8 cellular contexts compared by ENCODE assay signal in genomic region chr5:38193015-38193581, GRCh38.
DNase-seq lines count a peak whose midpoint lies in the region; ATAC-seq and TF ChIP-seq lines count a peak whose summit lies in the region.

No MANE protein-coding gene starts in this region.

- DNase-seq in AG09319 (ENCODE audit: extremely low read depth, low read depth) (peak; percentile 34), LNCaP clone FGC (ENCODE audit: low read depth) (peak; percentile 19), RPMI7951 (ENCODE audit: low read depth) (peak; percentile 54), foreskin fibroblast (peak; percentile 51 to 86), occipital lobe (lab: John Stamatoyannopoulos, UW) (peak; percentile 50), tibial artery (peak; percentile 52 to 75)
- peak; percentile 14 to 32 for DNase-seq in activated T-helper 1 cell treated with anti-CD3 and anti-CD28 coated beads, Interleukin-2, amount 50 U/mL, for 16 hours (ENCODE audit: low read depth in 1 of 2, low spot score in 1 of 2)

- H3K4me3 ChIP-seq in LNCaP clone FGC (ENCODE audit: low read depth, low read length) (no peak overlapping the region), foreskin fibroblast (ENCODE audit: low read depth in 1 of 2, low read length in 2 of 2) (no peak overlapping the region), tibial artery (no peak overlapping the region)

- no peaks in the 10 kb centered on the region for H3K9me3 ChIP-seq in tibial artery

- peaks cover 0 to 19% of the 10 kb centered on the region in 2 donors for H3K27me3 ChIP-seq in tibial artery

- TF ChIP-seq CTCF in AG09319 (IDR thresholded peaks at IDR 0.05; ENCODE audit: low read depth, low read length) (peak; percentile 95), LNCaP clone FGC (IDR thresholded peaks at IDR 0.05; ENCODE audit: control insufficient read depth, extremely low read depth, insufficient read depth) (peak; percentile 93), foreskin fibroblast (IDR thresholded peaks at IDR 0.05; ENCODE audit: low read depth, low read length) (peak; percentile 79), tibial artery (IDR thresholded peaks at IDR 0.05) (peak; percentile 83 to 85)

- no peaks in the 10 kb centered on the region for H3K4me1 ChIP-seq in tibial artery

- ATAC-seq in GM19324 (IDR thresholded peaks at IDR 0.05; ENCODE audit: low FRiP score, unreplicated experiment), result peak; percentile 57

- no peak overlapping the region for H3K27ac ChIP-seq in tibial artery

- intact Hi-C loops in tibial artery (cut with DNase I; ENCODE audit: low total_unique reads), result loop anchor here (5.0 to 10.0 kb wide), 2 partner anchors 356 to 778 kb away; no protein-coding TSS in a partner anchor

- no peaks in the 10 kb centered on the region for H3K36me3 ChIP-seq in tibial artery
